ENCODE assay signal across 8 cellular contexts in the genomic region with DNA sequence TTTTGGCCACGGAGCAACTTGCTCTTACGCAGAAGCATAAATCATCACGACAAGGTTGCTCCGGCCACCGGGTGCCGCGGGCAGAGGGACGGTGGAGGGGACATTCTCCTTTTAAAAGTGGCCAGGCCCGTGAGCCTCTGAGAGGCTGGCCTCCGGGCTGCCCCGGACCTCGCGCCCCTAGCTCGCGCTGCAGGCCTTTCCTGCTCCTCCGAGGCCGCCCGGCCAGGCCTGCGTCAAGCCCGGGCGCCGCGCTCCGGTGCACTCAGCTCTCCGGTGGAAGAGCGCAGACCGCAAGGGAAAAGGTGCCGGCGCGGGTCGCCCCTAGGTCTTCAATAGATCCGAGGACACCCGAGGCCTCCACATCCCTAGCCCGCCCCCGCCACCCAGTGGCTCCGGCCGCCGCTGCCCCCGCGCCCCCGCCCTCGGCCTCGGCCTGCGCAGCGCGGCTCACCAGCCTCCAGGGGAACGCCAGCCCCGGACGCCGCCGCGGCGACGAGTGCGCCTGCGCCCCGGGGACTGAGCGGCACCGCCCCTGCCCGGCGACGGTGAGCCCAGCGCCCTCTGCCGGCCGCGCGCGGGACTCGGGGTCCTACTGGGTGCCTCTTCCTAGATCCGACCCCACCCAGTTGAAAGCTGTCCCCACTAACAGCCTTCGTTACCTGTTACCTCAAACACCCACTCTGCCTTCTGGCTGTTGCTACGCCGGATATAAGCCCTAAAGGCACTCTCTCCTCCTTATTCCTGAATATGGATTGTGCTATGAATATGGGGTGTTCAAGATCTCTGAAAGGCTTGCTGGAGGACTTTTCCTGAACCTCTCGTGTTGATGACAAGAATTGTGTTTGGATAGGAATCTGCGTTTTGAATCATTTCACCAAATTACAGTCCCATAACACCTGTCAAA. TPM values are rescaled to one million over a fixed set of nuclear protein-coding genes. Genes with fewer than 3 reads are reported as not detected.
A peak's percentile ranks its signal among the peaks of the same experiment; 100 is the strongest.
DNase-seq lines count a peak whose midpoint lies in the region; FAIRE-seq and TF ChIP-seq lines count a peak whose summit lies in the region.

Gene LYRM9 (minus strand): TSS at position 500 of the 904 bp plus-strand sequence. CDS start 10,671 bp downstream, outside the sequence.

- peaks cover 21 to 22% of the 10 kb centered on the region in 2 experiments for H3K4me1 ChIP-seq in neutrophil (ENCODE audit: control insufficient read depth in 1 of 2, insufficient read depth in 1 of 2, low read depth in 1 of 2, low read length in 1 of 2)

- H3K27ac ChIP-seq in neutrophil = peak within 1 kb of the TSS; percentile 75
- H3K27ac ChIP-seq in substantia nigra (ENCODE audit: low read depth, low read length, poor library complexity, severe bottlenecking) = peak within 1 kb of the TSS; percentile 94

- no peaks in the 10 kb centered on the region for H3K9me3 ChIP-seq in neutrophil

- peak; percentile 88 for TF ChIP-seq POLR2A in H54 (IDR thresholded peaks at IDR 0.05; ENCODE audit: low read depth, low read length)

- no peaks in the 10 kb centered on the region for H3K27me3 ChIP-seq in neutrophil

- peak within 1 kb of the TSS; percentile 70 to 88 for H3K4me3 ChIP-seq in neutrophil (ENCODE audit: low read depth in 1 of 2, low read length in 1 of 2)

- TF ChIP-seq CTCF in neutrophil (IDR thresholded peaks at IDR 0.05) = peak; percentile 93

- no peak for FAIRE-seq in H54 (lab: Jason Lieb, UNC)
- FAIRE-seq in frontal cortex (lab: Jason Lieb, UNC) = no peak

- no peaks in the 10 kb centered on the region for H3K36me3 ChIP-seq in neutrophil

- peak; percentile 92 for DNase-seq in GDM1 (lab: John Stamatoyannopoulos, UW)
- DNase-seq in H54 (ENCODE audit: insufficient read length, low spot score) = peak; percentile 73
- peak; percentile 81 for DNase-seq in M059J (ENCODE audit: low read depth)
- DNase-seq in SHP77 treated with DMSO at 0.1 percent for 48 hours (lab: John Stamatoyannopoulos, UW) = peak; percentile 57
- DNase-seq in activated naive CD4-positive, alpha-beta T cell treated with Interleukin-2 at 50 U/mL for 16 hours = peak; percentile 92
- DNase-seq in frontal cortex (ENCODE audit: low spot score in 2 of 2) = peak; percentile 92
- peak; percentile 47 to 97 (median 87) for DNase-seq in substantia nigra (lab: John Stamatoyannopoulos, UW)

RNA-seq across cellular contexts. Expression of gene LYRM9, which starts in this region (rescaled TPM):
- 2.0 and 7.2 TPM in 2 replicates for total RNA-seq in M059J (2014; rRNA removed; shearing (Covaris generic))
- 9.8 TPM for total RNA-seq in frontal cortex

Comparison
In these comparisons a context has a peak if more than half of its experiments do, and no peak if none do; other contexts are left out.
1. Peak in every context shown above with its lines: DNase-seq, H3K4me3 ChIP-seq and H3K27ac ChIP-seq.